Comparison of ENCODE assay signal across 20 cellular contexts in genomic region chr4:75087865-75088264, GRCh38.
DNase-seq lines count a peak whose midpoint lies in the region; ATAC-seq and TF ChIP-seq lines count a peak whose summit lies in the region.
"Had no signal": no experiment of that assay in that cellular context is flagged by ENCODE, and none has a peak within 500 bp of the region (broad histone marks: within the 10 kb centered on the region; RNA-seq: fewer than 3 reads in every experiment).

No MANE protein-coding gene starts in this region.

- no peaks in the 10 kb centered on the region for H3K36me3 ChIP-seq in heart left ventricle
- H3K36me3 ChIP-seq in tibial artery, result no peaks in the 10 kb centered on the region
- no peaks in the 10 kb centered on the region for H3K36me3 ChIP-seq in SK-N-SH (replicated peaks in 1 of 2; ENCODE audit: control insufficient read depth in 1 of 2, insufficient read depth in 2 of 2, low read length in 1 of 2)
- H3K36me3 ChIP-seq: esophagus muscularis mucosa, MG63, Peyer's patch had no signal

- no peaks in the 10 kb centered on the region for H4K20me1 ChIP-seq in SK-N-SH (ENCODE audit: insufficient read depth)

- DNase-seq in heart left ventricle, result no peak
- no peak for DNase-seq in right cardiac atrium
- DNase-seq in tibial artery, result no peak
- no peak for DNase-seq in SK-N-SH
- DNase-seq in RPMI8226, result no peak
- DNase-seq: activated CD8-positive, alpha-beta T cell treated with anti-CD3 and anti-CD28 coated beads for 36 hours; activated T-cell treated with anti-CD3 and anti-CD28 coated beads, Interleukin-2, amount 50 U/mL, for 4 hours; effector memory CD4-positive, alpha-beta T cell; EL; MG63; NCI-H1436 treated with DMSO at 0.1 percent for 48 hours; Peyer's patch; stimulated activated CD8-positive, alpha-beta memory T cell treated with anti-CD3 and anti-CD28 coated beads, Interleukin-4, amount 100 ng/mL, for 48 hours had no signal

- no peak for TF ChIP-seq EP300 in SK-N-SH (IDR thresholded peaks at IDR 0.05; ENCODE audit: borderline replicate concordance in 1 of 2, low read depth in 1 of 2, low read length in 1 of 2)

- no peak for TF ChIP-seq RAD21 in SK-N-SH (IDR thresholded peaks at IDR 0.05; ENCODE audit: low read length)

- H3K9ac ChIP-seq in SK-N-SH, result no peak overlapping the region

- CTCF ChIA-PET in SK-N-SH (lab: Yijun Ruan, JAX), result no interaction called here

- no peak overlapping the region for H2AFZ ChIP-seq in SK-N-SH (ENCODE audit: low read depth)

- 55 to 70% (median 62%) methylated on average over 2 of the region's 2 CpGs for WGBS in heart left ventricle, 4 donors
- 70% methylated on average over 2 of the region's 2 CpGs for WGBS in right cardiac atrium
- WGBS in SK-N-SH (ENCODE audit: low lambda C conversion rate), result 11% methylated on average over 2 of the region's 2 CpGs

- H3K4me3 ChIP-seq in heart left ventricle (no peak overlapping the region), right cardiac atrium (ENCODE audit: low read length) (no peak overlapping the region), tibial artery (no peak overlapping the region), SK-N-SH (ENCODE audit: low read depth in 2 of 2, low read length in 1 of 2) (no peak overlapping the region)
- H3K4me3 ChIP-seq: esophagus muscularis mucosa, MG63, Peyer's patch, SK-N-MC had no signal

- intact Hi-C loops in heart left ventricle (cut with DNase I) (no loop called here), right cardiac atrium (cut with DNase I) (no loop called here), tibial artery (cut with DNase I; ENCODE audit: low total_unique reads) (no loop called here)

- H3K79me2 ChIP-seq in SK-N-SH (ENCODE audit: insufficient read depth), result no peaks in the 10 kb centered on the region

- no peak overlapping the region for H3K4me2 ChIP-seq in SK-N-SH

- H3K9me3 ChIP-seq in heart left ventricle (peaks cover 0 to 6% (median 0%) of the 10 kb centered on the region in 12 donors), right cardiac atrium (ENCODE audit: control insufficient read depth, low read length) (no peaks in the 10 kb centered on the region), tibial artery (no peaks in the 10 kb centered on the region), SK-N-SH (no peaks in the 10 kb centered on the region)
- H3K9me3 ChIP-seq: esophagus muscularis mucosa, MG63, Peyer's patch had no signal

- POLR2A ChIA-PET in SK-N-SH (lab: Yijun Ruan, JAX), result no interaction called here

- no peaks in the 10 kb centered on the region for H3K9me2 ChIP-seq in SK-N-SH

- ATAC-seq in heart left ventricle (peak in 3 of 4 donors; percentile 51 to 67 (median 58)), right cardiac atrium (no peak), GM21529 (IDR thresholded peaks at IDR 0.05; ENCODE audit: unreplicated experiment) (peak; percentile 83), HG03159 (IDR thresholded peaks at IDR 0.05; ENCODE audit: unreplicated experiment) (peak; percentile 74), GM21737 (IDR thresholded peaks at IDR 0.05; ENCODE audit: unreplicated experiment) (no peak)
- ATAC-seq: activated CD8-positive, alpha-beta T cell treated with anti-CD3 and anti-CD28 coated beads for 36 hours; activated naive CD4-positive, alpha-beta T cell treated with anti-CD3 and anti-CD28 coated beads, Interleukin-2, amount 50 U/mL, for 72 hours; activated T-cell treated with anti-CD3 and anti-CD28 coated beads, Interleukin-2, amount 50 U/mL, for 4 hours; HCT116 had no signal

- H3K27ac ChIP-seq in heart left ventricle (peak overlapping the region in 1 of 12 donors; percentile 10), right cardiac atrium (ENCODE audit: low read length) (no peak overlapping the region), tibial artery (peak overlapping the region; percentile 50 to 56), SK-N-SH (ENCODE audit: low read depth in 2 of 2, low read length in 1 of 2) (no peak overlapping the region)
- H3K27ac ChIP-seq: esophagus muscularis mucosa, Peyer's patch, SK-N-MC had no signal

- H3K4me1 ChIP-seq in heart left ventricle (no peaks in the 10 kb centered on the region), right cardiac atrium (ENCODE audit: control insufficient read depth, insufficient read depth, low read length) (no peaks in the 10 kb centered on the region), tibial artery (peaks cover 0 to 14% (median 1%) of the 10 kb centered on the region in 4 donors), SK-N-SH (ENCODE audit: control insufficient read depth in 1 of 2, insufficient read depth in 2 of 2, low read depth in 1 of 2, low read length in 1 of 2) (no peaks in the 10 kb centered on the region)
- H3K4me1 ChIP-seq: Peyer's patch had no signal

- H3F3A ChIP-seq in SK-N-SH (replicated peaks; ENCODE audit: insufficient read depth), result no peaks in the 10 kb centered on the region

- TF ChIP-seq CTCF in heart left ventricle (IDR thresholded peaks at IDR 0.05) (no peak), tibial artery (IDR thresholded peaks at IDR 0.05) (no peak), SK-N-SH (IDR thresholded peaks at IDR 0.05) (no peak)

- no peaks in the 10 kb centered on the region for H3K27me3 ChIP-seq in heart left ventricle
- H3K27me3 ChIP-seq in right cardiac atrium (ENCODE audit: control insufficient read depth, insufficient read depth), result no peaks in the 10 kb centered on the region
- no peaks in the 10 kb centered on the region for H3K27me3 ChIP-seq in tibial artery
- no peaks in the 10 kb centered on the region for H3K27me3 ChIP-seq in SK-N-SH (ENCODE audit: insufficient read depth)
- H3K27me3 ChIP-seq: esophagus muscularis mucosa, MG63, Peyer's patch had no signal

- TF ChIP-seq POLR2A in heart left ventricle (IDR thresholded peaks at IDR 0.05), result no peak

TF ChIP-seq in SK-N-SH, 30 proteins besides CTCF, POLR2A, EP300 and RAD21:
- no peak for TF ChIP-seq RCOR1 (IDR thresholded peaks at IDR 0.05; ENCODE audit: low read length)

Comparison
In these comparisons a context has a peak if more than half of its experiments do, and no peak if none do; other contexts are left out.
1. ATAC-seq: peak in heart left ventricle (3 of 4), GM21529 (single experiment) and HG03159 (single experiment); none in right cardiac atrium (0 of 2) and GM21737 (single experiment).
2. H3K27ac ChIP-seq: peak in tibial artery (2 of 2); none in right cardiac atrium (single experiment) and SK-N-SH (0 of 2).